ENCODE assay signal across 18 cellular contexts in genomic region chr3:38658886-38659285, GRCh38. TPM values are rescaled to one million over a fixed set of nuclear protein-coding genes. Genes with fewer than 3 reads are reported as not detected.
A peak's percentile ranks its signal among the peaks of the same experiment; 100 is the strongest.
DNase-seq lines count a peak whose midpoint lies in the region; ATAC-seq lines count a peak whose summit lies in the region.
"Had no signal": no experiment of that assay in that cellular context is flagged by ENCODE, and none has a peak within 500 bp of the region (broad histone marks: within the 10 kb centered on the region; RNA-seq: fewer than 3 reads in every experiment).

No MANE protein-coding gene starts in this region.

- no peak overlapping the region for H3K18ac ChIP-seq in mesendoderm (ENCODE audit: low read length)

- no peak overlapping the region for H3K4me2 ChIP-seq in mesendoderm (ENCODE audit: low read length)
- H3K4me2 ChIP-seq: KMS-11 had no signal

- H3K27me3 ChIP-seq in mesendoderm (ENCODE audit: insufficient read depth, low read length, poor library complexity) = no peaks in the 10 kb centered on the region

- H3K27ac ChIP-seq in mesendoderm (ENCODE audit: low read depth, low read length) = no peak overlapping the region
- H3K27ac ChIP-seq: C4-2B, KMS-11 had no signal

- no peak overlapping the region for H2BK120ac ChIP-seq in mesendoderm (ENCODE audit: low read depth, low read length)

- no peak overlapping the region for H3K56ac ChIP-seq in mesendoderm (ENCODE audit: low read length)

- H3K23ac ChIP-seq in mesendoderm (ENCODE audit: low read length) = no peak overlapping the region

- ATAC-seq in Right ventricle myocardium superior (ENCODE audit: poor library complexity) (peak; percentile 15), GM21390 (IDR thresholded peaks at IDR 0.05; ENCODE audit: unreplicated experiment) (no peak)
- ATAC-seq: Panc1, Right ventricle myocardium inferior had no signal

- no peak overlapping the region for H2BK15ac ChIP-seq in mesendoderm (replicated peaks; ENCODE audit: low read depth)

- WGBS in mesendoderm (ENCODE audit: extremely low coverage, insufficient coverage, low lambda C conversion rate) = no CpG with 5 or more reads among the region's 11 CpGs

- no peak overlapping the region for H3K4me3 ChIP-seq in mesendoderm (ENCODE audit: low read length)

- H2AK5ac ChIP-seq in mesendoderm (ENCODE audit: low read length) = no peak overlapping the region

- H3K79me2 ChIP-seq in mesendoderm (ENCODE audit: control insufficient read depth, insufficient read depth, low read length) = no peaks in the 10 kb centered on the region

- no peak overlapping the region for H3K4ac ChIP-seq in mesendoderm (ENCODE audit: low read depth, low read length)

- H4K5ac ChIP-seq in mesendoderm (ENCODE audit: low read length) = no peak overlapping the region

- no peaks in the 10 kb centered on the region for H3K79me1 ChIP-seq in mesendoderm (ENCODE audit: low read length)

- H3K4me1 ChIP-seq in mesendoderm (ENCODE audit: control insufficient read depth, low read depth, low read length) = peaks cover 5% of the 10 kb centered on the region

- DNase-seq in Right ventricle myocardium superior (no peak), cardiac septum (ENCODE audit: low spot score) (no peak), SK-N-DZ (ENCODE audit: low spot score) (peak; percentile 45), mesendoderm (peak; percentile 62), KG1 (lab: John Stamatoyannopoulos, UW) (no peak)
- no peak for DNase-seq in activated CD4-positive, alpha-beta T cell treated with anti-CD3 and anti-CD28 coated beads, Interleukin-2, amount 50 U/mL, for 1 hour
- DNase-seq: DMS153, NCI-H1048, NCI-H1436 treated with DMSO at 0.1 percent for 48 hours, NCI-H2029 treated with DMSO at 0.1 percent for 48 hours, NCI-H226, NCI-H524 treated with DMSO at 0.1 percent for 48 hours had no signal

- H4K8ac ChIP-seq in mesendoderm (ENCODE audit: low read depth, low read length) = no peak overlapping the region

- H2BK5ac ChIP-seq in mesendoderm (ENCODE audit: low read length) = no peak overlapping the region

- no peaks in the 10 kb centered on the region for H3K36me3 ChIP-seq in mesendoderm (ENCODE audit: control insufficient read depth, insufficient read depth, low read length)

- no peak overlapping the region for H3K9ac ChIP-seq in mesendoderm (ENCODE audit: low read length)
- H3K9ac ChIP-seq: KMS-11 had no signal

- intact Hi-C loops in Right ventricle myocardium superior (cut with DNase I) = no loop called here
- intact Hi-C loops in cardiac septum (cut with DNase I) = loop anchor here (5.0 kb wide), 1 partner anchor 183 kb away; no protein-coding TSS in a partner anchor

RNA-seq across cellular contexts. Expression of gene SCN5A, which starts 9.4 kb away (rescaled TPM):
- total RNA-seq in Right ventricle myocardium superior = 162 TPM
- 166 TPM for total RNA-seq in cardiac septum
- polyA plus RNA-seq in SK-N-DZ (2014; cell fraction: cytosol; rRNA removed) = 3.9 and 4.9 TPM in 2 replicates
- polyA plus RNA-seq in SK-N-DZ (2014; cell fraction: nucleus; rRNA removed) = 7.4 and 9.5 TPM in 2 replicates
- 2.3 TPM for polyA plus RNA-seq in mesendoderm (2013, experiment 1 of 2)
- polyA plus RNA-seq in mesendoderm (2013, experiment 2 of 2) = 2.5 TPM
- total RNA-seq: HepG2 had no signal

Comparison
In these comparisons a context has a peak if more than half of its experiments do, and no peak if none do; other contexts are left out.
1. DNase-seq: peak in SK-N-DZ (single experiment) and mesendoderm (single experiment); none in Right ventricle myocardium superior (single experiment), cardiac septum (single experiment), KG1 (single experiment) and activated CD4-positive, alpha-beta T cell treated with anti-CD3 and anti-CD28 coated beads, Interleukin-2, amount 50 U/mL, for 1 hour (single experiment).